Comparison of ENCODE assay signal across 1 cellular context in the genomic region with DNA sequence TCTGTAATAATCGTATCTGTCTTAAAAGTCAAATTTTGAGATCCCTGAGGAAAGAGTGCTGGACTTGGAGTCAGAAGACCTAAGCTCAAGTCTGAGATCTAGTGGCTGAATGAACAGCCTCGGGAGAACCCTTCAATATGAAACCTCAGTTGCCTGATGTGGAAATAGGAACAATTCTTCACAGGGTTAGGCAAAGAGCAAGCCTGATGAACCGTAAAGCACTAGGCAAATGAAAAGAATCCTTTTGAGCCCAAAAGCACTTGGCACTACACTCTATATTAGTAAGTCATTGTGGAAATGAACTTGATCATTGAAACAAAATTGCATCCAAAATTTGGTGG.
TF ChIP-seq lines count a peak whose summit lies in the region.

No MANE protein-coding gene starts in this region.

TF ChIP-seq in WTC11, 78 proteins besides CTCF, POLR2A, EP300 and RAD21 (continued from another document):
- TF ChIP-seq, protein P1, sequence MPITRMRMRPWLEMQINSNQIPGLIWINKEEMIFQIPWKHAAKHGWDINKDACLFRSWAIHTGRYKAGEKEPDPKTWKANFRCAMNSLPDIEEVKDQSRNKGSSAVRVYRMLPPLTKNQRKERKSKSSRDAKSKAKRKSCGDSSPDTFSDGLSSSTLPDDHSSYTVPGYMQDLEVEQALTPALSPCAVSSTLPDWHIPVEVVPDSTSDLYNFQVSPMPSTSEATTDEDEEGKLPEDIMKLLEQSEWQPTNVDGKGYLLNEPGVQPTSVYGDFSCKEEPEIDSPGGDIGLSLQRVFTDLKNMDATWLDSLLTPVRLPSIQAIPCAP (CRISPR knock-in tag; IDR thresholded peaks at IDR 0.05): no peak
